ENCODE assay signal across 9 cellular contexts in the genomic region with DNA sequence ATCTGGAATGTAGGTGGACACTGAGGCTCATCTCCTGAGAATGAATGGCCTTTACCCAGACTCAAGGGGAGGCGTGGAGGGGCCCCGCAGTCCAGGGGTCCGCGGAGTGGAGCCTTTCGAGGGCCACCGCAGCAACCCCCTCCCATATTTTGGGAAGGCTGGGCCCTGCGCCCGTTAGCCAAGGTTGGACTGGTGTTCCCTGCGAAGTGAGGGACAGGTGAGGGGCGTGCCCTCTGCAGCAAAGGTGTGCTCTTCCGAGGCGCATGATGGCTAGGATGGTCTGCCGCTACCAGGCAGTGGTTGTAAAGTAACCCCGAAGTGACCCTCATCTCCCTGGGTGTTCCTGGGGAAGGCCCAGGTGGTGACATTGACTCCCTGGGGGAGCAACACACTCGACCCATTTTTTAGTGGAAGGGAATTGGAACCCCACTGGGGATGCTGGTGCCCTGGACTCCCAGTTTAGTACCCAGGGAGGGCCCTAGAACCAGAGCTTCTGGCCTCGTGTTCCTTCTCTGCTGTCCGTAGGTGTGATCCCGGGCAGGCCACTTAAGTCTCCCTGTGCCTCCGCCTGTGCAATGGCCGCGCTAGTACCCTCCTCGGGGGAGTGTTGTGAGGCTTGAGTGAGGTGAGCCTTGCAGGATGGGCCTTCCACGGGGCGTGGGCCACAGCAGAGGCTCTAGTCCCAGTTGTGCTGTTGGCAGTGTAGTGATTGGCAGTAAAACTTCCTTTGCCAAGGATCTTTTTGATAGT. TPM values are rescaled to one million over a fixed set of nuclear protein-coding genes. Genes with fewer than 3 reads are reported as not detected.
DNase-seq lines count a peak whose midpoint lies in the region; ATAC-seq and TF ChIP-seq lines count a peak whose summit lies in the region.
"Had no signal": no experiment of that assay in that cellular context is flagged by ENCODE, and none has a peak within 500 bp of the region (broad histone marks: within the 10 kb centered on the region; RNA-seq: fewer than 3 reads in every experiment).

No MANE protein-coding gene starts in this region.

- no peaks in the 10 kb centered on the region for H3K79me2 ChIP-seq in SK-N-SH (ENCODE audit: insufficient read depth)

- H3K9me3 Mint-ChIP-seq in CD14-positive monocyte: peaks cover 0 to 5% (median 0%) of the 10 kb centered on the region in 7 donors

- peaks cover 3% of the 10 kb centered on the region for H3K4me1 Mint-ChIP-seq in CD14-positive monocyte

- H3K27ac ChIP-seq in SK-N-SH (ENCODE audit: low read depth in 2 of 2, low read length in 1 of 2): no peak overlapping the region; a peak in 1 of 4 replicates
- H3K27ac ChIP-seq in ascending aorta: peak overlapping the region; percentile 63 to 67
- no peak overlapping the region for H3K27ac ChIP-seq in left lung
- no peak overlapping the region for H3K27ac ChIP-seq in stomach smooth muscle (ENCODE audit: low read length)
- H3K27ac ChIP-seq: BLaER1 had no signal

- no peaks in the 10 kb centered on the region for H3K36me3 Mint-ChIP-seq in CD14-positive monocyte

- TF ChIP-seq EP300 in SK-N-SH (IDR thresholded peaks at IDR 0.05; ENCODE audit: borderline replicate concordance in 1 of 2, low read depth in 1 of 2, low read length in 1 of 2): no peak

- DNase-seq in SK-N-SH (no peak), ascending aorta (ENCODE audit: low spot score in 2 of 2) (no peak), left lung (no peak), GM19240 (ENCODE audit: insufficient read length, low spot score) (no peak), CD14-positive monocyte (ENCODE audit: low spot score) (no peak)

- H3K4me3 ChIP-seq in SK-N-SH (ENCODE audit: low read depth in 2 of 2, low read length in 1 of 2): peak overlapping the region; percentile 76 to 82
- H3K4me3 ChIP-seq in ascending aorta: peak overlapping the region; percentile 65 to 88
- peak overlapping the region; percentile 38 to 50 for H3K4me3 ChIP-seq in left lung
- peak overlapping the region; percentile 45 to 74 for H3K4me3 ChIP-seq in stomach smooth muscle (ENCODE audit: low read length in 2 of 2)
- H3K4me3 ChIP-seq: BLaER1 had no signal

- peak overlapping the region; percentile 88 for H3K4me2 ChIP-seq in SK-N-SH
- H3K4me2 ChIP-seq: BLaER1 had no signal

- intact Hi-C loops in ascending aorta (cut with DNase I): loop anchor here (5.0 kb wide), 1 partner anchor 224 kb away; no protein-coding TSS in a partner anchor
- intact Hi-C loops in left lung (cut with DNase I): loop anchor here in 1 of 2 donors (10.0 kb wide), 1 partner anchor 216 kb away; a partner anchor contains a TSS
- intact Hi-C loops in CD14-positive monocyte (cut with micrococcal nuclease): no loop called here

- ATAC-seq in SK-N-SH treated with all-trans-retinoic acid at 6 μM for 48 hours (no peak), left lung (no peak), HG03520 (IDR thresholded peaks at IDR 0.05; ENCODE audit: unreplicated experiment) (no peak)

- no peak for TF ChIP-seq CTCF in SK-N-SH (IDR thresholded peaks at IDR 0.05)
- no peak for TF ChIP-seq CTCF in ascending aorta (IDR thresholded peaks at IDR 0.05)
- TF ChIP-seq CTCF in left lung (IDR thresholded peaks at IDR 0.05): no peak
- TF ChIP-seq CTCF in CD14-positive monocyte (IDR thresholded peaks at IDR 0.05): no peak

- no peaks in the 10 kb centered on the region for H3F3A ChIP-seq in SK-N-SH (replicated peaks; ENCODE audit: insufficient read depth)

- H3K27ac Mint-ChIP-seq in CD14-positive monocyte: no peak overlapping the region

- no peaks in the 10 kb centered on the region for H4K20me1 ChIP-seq in SK-N-SH (ENCODE audit: insufficient read depth)
- H4K20me1 ChIP-seq: BLaER1 had no signal

- peak overlapping the region; percentile 52; the same call in 1 of the 2 replicates for H2AFZ ChIP-seq in SK-N-SH (ENCODE audit: low read depth)

- H3K9me2 ChIP-seq in SK-N-SH: no peaks in the 10 kb centered on the region

- H3K9ac ChIP-seq in SK-N-SH: peak overlapping the region; percentile 53
- H3K9ac ChIP-seq in stomach smooth muscle (ENCODE audit: low read length in 2 of 2): peak overlapping the region; percentile 50 to 55
- H3K9ac ChIP-seq: BLaER1 had no signal

- H3K36me3 ChIP-seq in SK-N-SH (replicated peaks in 1 of 2; ENCODE audit: control insufficient read depth in 1 of 2, insufficient read depth in 2 of 2, low read length in 1 of 2) (peaks cover 0 to 5% of the 10 kb centered on the region in 2 experiments), ascending aorta (peaks cover 0 to 5% of the 10 kb centered on the region in 2 donors), left lung (no peaks in the 10 kb centered on the region), stomach smooth muscle (ENCODE audit: control insufficient read depth in 2 of 2, insufficient read depth in 2 of 2, low read length in 2 of 2) (peaks cover 0 to 2% of the 10 kb centered on the region in 2 donors)
- H3K36me3 ChIP-seq: BLaER1 had no signal

- H3K4me3 Mint-ChIP-seq in CD14-positive monocyte: peak overlapping the region in 1 of 2 donors; percentile 66

- TF ChIP-seq RAD21 in SK-N-SH (IDR thresholded peaks at IDR 0.05; ENCODE audit: low read length): no peak

- no peaks in the 10 kb centered on the region; the same call in 1 of the 2 replicates for H3K27me3 ChIP-seq in SK-N-SH (ENCODE audit: insufficient read depth)
- no peaks in the 10 kb centered on the region for H3K27me3 ChIP-seq in ascending aorta
- peaks cover 0 to 26% of the 10 kb centered on the region in 2 donors for H3K27me3 ChIP-seq in left lung
- no peaks in the 10 kb centered on the region for H3K27me3 ChIP-seq in stomach smooth muscle (ENCODE audit: control insufficient read depth in 1 of 2, insufficient read depth in 2 of 2, low read length in 2 of 2)
- H3K27me3 ChIP-seq: BLaER1 had no signal

- H3K9me3 ChIP-seq in SK-N-SH (no peaks in the 10 kb centered on the region), ascending aorta (no peaks in the 10 kb centered on the region), left lung (no peaks in the 10 kb centered on the region), stomach smooth muscle (ENCODE audit: control insufficient read depth in 2 of 2, low read length in 2 of 2) (no peaks in the 10 kb centered on the region)

- H3K4me1 ChIP-seq in SK-N-SH (ENCODE audit: control insufficient read depth in 1 of 2, insufficient read depth in 2 of 2, low read depth in 1 of 2, low read length in 1 of 2) (peaks cover 6 to 17% of the 10 kb centered on the region in 2 experiments; a peak in 2 of 4 replicates), ascending aorta (peaks cover 3 to 9% of the 10 kb centered on the region in 2 donors), left lung (peaks cover 0 to 9% of the 10 kb centered on the region in 2 donors), stomach smooth muscle (ENCODE audit: control insufficient read depth, insufficient read depth, low read length) (peaks cover 14% of the 10 kb centered on the region)

- WGBS in SK-N-SH (ENCODE audit: low lambda C conversion rate): 83% methylated on average over 21 of the region's 24 CpGs

- CTCF ChIA-PET in SK-N-SH (lab: Yijun Ruan, JAX): interaction anchor here (1.0 to 17.1 kb wide), 8 partner anchors 8 to 284 kb away, joined by 3 to 364 read pairs (median 11); no protein-coding TSS in a partner anchor

- H3K27me3 Mint-ChIP-seq in CD14-positive monocyte (ENCODE audit: low read depth in 3 of 3): peaks cover 27 to 38% (median 35%) of the 10 kb centered on the region in 3 donors

- POLR2A ChIA-PET in SK-N-SH (lab: Yijun Ruan, JAX): no interaction called here

TF ChIP-seq in SK-N-SH, 30 proteins besides CTCF, POLR2A, EP300 and RAD21 (continues in another document):
- no peak for TF ChIP-seq SIN3A (IDR thresholded peaks at IDR 0.05; ENCODE audit: borderline replicate concordance, low read depth, low read length)
- TF ChIP-seq TAF1 (IDR thresholded peaks at IDR 0.05; ENCODE audit: borderline replicate concordance, low read depth, low read length): no peak
- TF ChIP-seq, protein P1, sequence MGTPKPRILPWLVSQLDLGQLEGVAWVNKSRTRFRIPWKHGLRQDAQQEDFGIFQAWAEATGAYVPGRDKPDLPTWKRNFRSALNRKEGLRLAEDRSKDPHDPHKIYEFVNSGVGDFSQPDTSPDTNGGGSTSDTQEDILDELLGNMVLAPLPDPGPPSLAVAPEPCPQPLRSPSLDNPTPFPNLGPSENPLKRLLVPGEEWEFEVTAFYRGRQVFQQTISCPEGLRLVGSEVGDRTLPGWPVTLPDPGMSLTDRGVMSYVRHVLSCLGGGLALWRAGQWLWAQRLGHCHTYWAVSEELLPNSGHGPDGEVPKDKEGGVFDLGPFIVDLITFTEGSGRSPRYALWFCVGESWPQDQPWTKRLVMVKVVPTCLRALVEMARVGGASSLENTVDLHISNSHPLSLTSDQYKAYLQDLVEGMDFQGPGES (IDR thresholded peaks at IDR 0.05; ENCODE audit: low read depth, low read length): no peak
- no peak for TF ChIP-seq GABPA (IDR thresholded peaks at IDR 0.05; ENCODE audit: low read depth)

TF ChIP-seq in SK-N-SH treated with all-trans-retinoic acid at 6 μM for 48 hours, 23 proteins besides CTCF, POLR2A, EP300 and RAD21 (continues in another document):
- TF ChIP-seq ZNF565 (CRISPR knock-in tag; conservative IDR thresholded peaks at IDR 0.05; ENCODE audit: low read depth) (no peak), RARB (CRISPR knock-in tag; IDR thresholded peaks at IDR 0.05) (no peak), ZFP30 (CRISPR knock-in tag; IDR thresholded peaks at IDR 0.05) (no peak)
- TF ChIP-seq, protein P2, sequence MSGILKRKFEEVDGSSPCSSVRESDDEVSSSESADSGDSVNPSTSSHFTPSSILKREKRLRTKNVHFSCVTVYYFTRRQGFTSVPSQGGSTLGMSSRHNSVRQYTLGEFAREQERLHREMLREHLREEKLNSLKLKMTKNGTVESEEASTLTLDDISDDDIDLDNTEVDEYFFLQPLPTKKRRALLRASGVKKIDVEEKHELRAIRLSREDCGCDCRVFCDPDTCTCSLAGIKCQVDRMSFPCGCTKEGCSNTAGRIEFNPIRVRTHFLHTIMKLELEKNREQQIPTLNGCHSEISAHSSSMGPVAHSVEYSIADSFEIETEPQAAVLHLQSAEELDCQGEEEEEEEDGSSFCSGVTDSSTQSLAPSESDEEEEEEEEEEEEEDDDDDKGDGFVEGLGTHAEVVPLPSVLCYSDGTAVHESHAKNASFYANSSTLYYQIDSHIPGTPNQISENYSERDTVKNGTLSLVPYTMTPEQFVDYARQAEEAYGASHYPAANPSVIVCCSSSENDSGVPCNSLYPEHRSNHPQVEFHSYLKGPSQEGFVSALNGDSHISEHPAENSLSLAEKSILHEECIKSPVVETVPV (CRISPR knock-in tag; IDR thresholded peaks at IDR 0.05): no peak

RNA-seq across cellular contexts. Expression of a gene that starts 0.8 kb away (rescaled TPM):
- polyA plus RNA-seq in SK-N-SH (2012; rRNA removed) (16.0 and 19.2 TPM in 2 replicates), CD14-positive monocyte (not detected)
- polyA plus RNA-seq in SK-N-SH (2012; cell fraction: cytosol; rRNA removed): 15.6 and 16.3 TPM in 2 replicates
- 14.5 and 14.8 TPM in 2 replicates for polyA plus RNA-seq in SK-N-SH (2012; cell fraction: nucleus; rRNA removed)
- total RNA-seq in ascending aorta (not detected), left lung (1 to 10 TPM; 9.3 to 9.6 TPM)

RNA-seq across cellular contexts. Expression of a gene that starts 57.6 kb away (rescaled TPM):
- polyA plus RNA-seq in SK-N-SH (2012; rRNA removed) (not detected in 2 replicates), CD14-positive monocyte (not detected)
- not detected in 2 replicates for polyA plus RNA-seq in SK-N-SH (2012; cell fraction: cytosol; rRNA removed)
- polyA plus RNA-seq in SK-N-SH (2012; cell fraction: nucleus; rRNA removed): not detected in 2 replicates
- total RNA-seq in ascending aorta (not detected), left lung (not detected)

Comparison
In these comparisons a context has a peak if more than half of its experiments do, and no peak if none do; other contexts are left out.
1. H3K27ac ChIP-seq: peak in ascending aorta (2 of 2); none in SK-N-SH (0 of 2), left lung (0 of 2) and stomach smooth muscle (single experiment).
2. RNA of a gene that starts 0.8 kb away (total RNA-seq): 9.3 to 9.6 TPM in left lung; not detected in ascending aorta (single experiment); every median in the first group is over 10 times any median in the second.
3. Peak in every context shown above with its lines, with median percentiles within 50 percentile points of each other: H3K4me3 ChIP-seq.